In genomic region chr2:200852605-200853004, GRCh38 we compare ENCODE assay signal across 1 cellular context.
TF ChIP-seq lines count a peak whose summit lies in the region.

No MANE protein-coding gene starts in this region.

TF ChIP-seq in K562, 482 proteins besides CTCF, POLR2A, EP300 and RAD21:
- TF ChIP-seq POLR2AphosphoS5 (IDR thresholded peaks at IDR 0.05; ENCODE audit: control insufficient read depth, insufficient read depth, low read depth, low read length) (0 out of 2 replicates have a peak, but pooled peaks have one; percentile 26), PHTF2 (CRISPR knock-in tag; IDR thresholded peaks at IDR 0.05) (no peak), MAFF (IDR thresholded peaks at IDR 0.05; ENCODE audit: low read length) (no peak)
